Comparison of ENCODE assay signal across 1 cellular context in the genomic region with DNA sequence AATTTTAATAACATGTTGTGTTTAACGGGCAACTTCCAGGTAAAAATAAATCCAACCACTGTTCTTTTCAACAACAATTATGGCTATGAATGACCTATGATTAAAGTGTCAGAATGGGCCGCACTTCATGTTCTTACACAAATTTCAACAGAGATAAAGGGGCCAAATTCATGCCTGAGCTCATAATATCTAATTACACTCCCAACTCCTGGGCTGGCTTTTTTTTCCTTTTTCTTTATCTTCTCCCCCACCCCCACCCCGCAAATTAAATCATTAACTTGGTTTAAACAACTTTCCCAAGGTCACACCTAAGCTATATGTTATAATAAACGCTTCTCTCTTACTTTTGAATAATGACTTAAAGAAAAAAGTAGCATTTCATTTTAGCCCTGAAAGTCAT.
TF ChIP-seq lines count a peak whose summit lies in the region.

No MANE protein-coding gene starts in this region.

TF ChIP-seq in GM23338, 12 proteins besides CTCF, POLR2A, EP300 and RAD21 (continued from another document):
- TF ChIP-seq, protein P1, sequence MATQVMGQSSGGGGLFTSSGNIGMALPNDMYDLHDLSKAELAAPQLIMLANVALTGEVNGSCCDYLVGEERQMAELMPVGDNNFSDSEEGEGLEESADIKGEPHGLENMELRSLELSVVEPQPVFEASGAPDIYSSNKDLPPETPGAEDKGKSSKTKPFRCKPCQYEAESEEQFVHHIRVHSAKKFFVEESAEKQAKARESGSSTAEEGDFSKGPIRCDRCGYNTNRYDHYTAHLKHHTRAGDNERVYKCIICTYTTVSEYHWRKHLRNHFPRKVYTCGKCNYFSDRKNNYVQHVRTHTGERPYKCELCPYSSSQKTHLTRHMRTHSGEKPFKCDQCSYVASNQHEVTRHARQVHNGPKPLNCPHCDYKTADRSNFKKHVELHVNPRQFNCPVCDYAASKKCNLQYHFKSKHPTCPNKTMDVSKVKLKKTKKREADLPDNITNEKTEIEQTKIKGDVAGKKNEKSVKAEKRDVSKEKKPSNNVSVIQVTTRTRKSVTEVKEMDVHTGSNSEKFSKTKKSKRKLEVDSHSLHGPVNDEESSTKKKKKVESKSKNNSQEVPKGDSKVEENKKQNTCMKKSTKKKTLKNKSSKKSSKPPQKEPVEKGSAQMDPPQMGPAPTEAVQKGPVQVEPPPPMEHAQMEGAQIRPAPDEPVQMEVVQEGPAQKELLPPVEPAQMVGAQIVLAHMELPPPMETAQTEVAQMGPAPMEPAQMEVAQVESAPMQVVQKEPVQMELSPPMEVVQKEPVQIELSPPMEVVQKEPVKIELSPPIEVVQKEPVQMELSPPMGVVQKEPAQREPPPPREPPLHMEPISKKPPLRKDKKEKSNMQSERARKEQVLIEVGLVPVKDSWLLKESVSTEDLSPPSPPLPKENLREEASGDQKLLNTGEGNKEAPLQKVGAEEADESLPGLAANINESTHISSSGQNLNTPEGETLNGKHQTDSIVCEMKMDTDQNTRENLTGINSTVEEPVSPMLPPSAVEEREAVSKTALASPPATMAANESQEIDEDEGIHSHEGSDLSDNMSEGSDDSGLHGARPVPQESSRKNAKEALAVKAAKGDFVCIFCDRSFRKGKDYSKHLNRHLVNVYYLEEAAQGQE (IDR thresholded peaks at IDR 0.05; ENCODE audit: unreplicated experiment), result no peak
- TF ChIP-seq ZNF331 (CRISPR knock-in tag; IDR thresholded peaks at IDR 0.05; ENCODE audit: low read depth), result no peak
- no peak for TF ChIP-seq NANOG (IDR thresholded peaks at IDR 0.05; ENCODE audit: borderline replicate concordance)
- no peak for TF ChIP-seq EZH2 (IDR thresholded peaks at IDR 0.05; ENCODE audit: low read depth, unreplicated experiment)
- TF ChIP-seq ZNF114 (CRISPR knock-in tag; IDR thresholded peaks at IDR 0.05), result no peak
